8 cellular contexts compared by ENCODE assay signal in the genomic region with DNA sequence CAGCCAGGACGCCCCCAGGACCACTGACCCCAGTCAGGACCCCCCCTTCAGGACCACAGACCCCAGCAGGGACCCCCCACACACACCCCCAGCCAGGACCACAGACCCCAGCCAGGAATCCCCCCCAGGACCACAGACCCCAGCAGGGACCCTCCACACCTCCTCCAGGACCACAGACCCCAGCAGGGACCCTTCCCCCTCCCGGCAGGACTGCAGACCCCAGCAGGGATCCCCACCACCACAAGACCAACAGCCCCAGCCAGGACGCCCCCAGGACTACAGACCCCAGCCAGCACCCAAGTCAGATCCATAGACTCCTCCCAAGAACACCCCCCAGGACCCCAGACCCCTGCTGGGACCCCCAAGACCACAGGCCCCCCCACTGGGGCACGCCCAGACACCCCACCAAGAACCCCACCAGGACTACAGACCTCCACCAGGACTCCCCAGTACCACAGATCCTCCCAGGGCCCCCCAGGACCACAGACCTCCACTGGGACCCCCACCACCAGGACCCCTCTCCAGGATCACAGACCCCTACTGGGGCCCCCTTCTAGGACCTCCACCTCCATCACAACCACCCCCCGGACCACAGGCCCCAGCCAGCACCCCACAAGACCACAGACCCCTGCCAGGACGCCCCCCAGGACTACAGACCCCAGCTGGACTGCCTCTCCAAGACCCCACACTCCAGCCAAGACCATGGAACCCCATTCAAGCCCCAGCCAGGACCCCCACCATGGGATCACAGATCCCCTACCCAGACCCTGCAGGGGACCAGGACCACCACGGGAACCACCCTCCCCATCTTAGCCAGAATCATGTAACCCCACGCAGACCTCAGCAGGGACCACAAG. TPM values are rescaled to one million over a fixed set of nuclear protein-coding genes. Genes with fewer than 3 reads are reported as not detected.
A peak's percentile ranks its signal among the peaks of the same experiment; 100 is the strongest.
DNase-seq lines count a peak whose midpoint lies in the region; ATAC-seq and TF ChIP-seq lines count a peak whose summit lies in the region.

No MANE protein-coding gene starts in this region.

- H3K27ac ChIP-seq in CD4-positive, CD25-positive, alpha-beta regulatory T cell (ENCODE audit: insufficient read depth, low read length, poor library complexity, severe bottlenecking) = no peak overlapping the region
- H3K27ac ChIP-seq in effector memory CD4-positive, alpha-beta T cell (ENCODE audit: insufficient read depth, low read length, poor library complexity, severe bottlenecking) = no peak overlapping the region
- H3K27ac ChIP-seq in neural progenitor cell = no peak overlapping the region

- no peaks in the 10 kb centered on the region for H3K27me3 ChIP-seq in CD4-positive, CD25-positive, alpha-beta regulatory T cell (ENCODE audit: control insufficient read depth, insufficient read depth, low read length)
- H3K27me3 ChIP-seq in effector memory CD4-positive, alpha-beta T cell (replicated peaks; ENCODE audit: control insufficient read depth, insufficient read depth, low read length, poor library complexity, severe bottlenecking) = no peaks in the 10 kb centered on the region
- no peaks in the 10 kb centered on the region for H3K27me3 ChIP-seq in neural progenitor cell

- peak overlapping the region; percentile 95 for H3K4me2 ChIP-seq in neural progenitor cell

- H3K79me2 ChIP-seq in neural progenitor cell (ENCODE audit: low read depth) = peaks cover 38% of the 10 kb centered on the region

- ATAC-seq in CD4-positive, CD25-positive, alpha-beta regulatory T cell (ENCODE audit: low read depth in 2 of 2) = no peak
- ATAC-seq in GM21528 (IDR thresholded peaks at IDR 0.05; ENCODE audit: low FRiP score, unreplicated experiment) (no peak), HG03025 (IDR thresholded peaks at IDR 0.05; ENCODE audit: low FRiP score, unreplicated experiment) (no peak)

- peak overlapping the region in 2 of 3 donors; percentile 74 to 87 for H3K27ac Mint-ChIP-seq in CD4-positive, CD25-positive, alpha-beta regulatory T cell
- peak overlapping the region; percentile 72 for H3K27ac Mint-ChIP-seq in neural progenitor cell

- H3K4me3 Mint-ChIP-seq in CD4-positive, CD25-positive, alpha-beta regulatory T cell = peak overlapping the region; percentile 78 to 87 (median 82)
- H3K4me3 Mint-ChIP-seq in neural progenitor cell = peak overlapping the region; percentile 79

- no peaks in the 10 kb centered on the region for H3K9me3 Mint-ChIP-seq in CD4-positive, CD25-positive, alpha-beta regulatory T cell
- H3K9me3 Mint-ChIP-seq in neural progenitor cell = no peaks in the 10 kb centered on the region

- H3K27me3 Mint-ChIP-seq in CD4-positive, CD25-positive, alpha-beta regulatory T cell = no peaks in the 10 kb centered on the region
- peaks cover 16% of the 10 kb centered on the region for H3K27me3 Mint-ChIP-seq in neural progenitor cell (ENCODE audit: insufficient read depth, low read depth)

- H3K4me3 ChIP-seq in CD4-positive, CD25-positive, alpha-beta regulatory T cell (ENCODE audit: low read depth, low read length) = no peak overlapping the region
- H3K4me3 ChIP-seq in LNCaP clone FGC (ENCODE audit: low read depth, low read length) = peak overlapping the region; percentile 79
- H3K4me3 ChIP-seq in effector memory CD4-positive, alpha-beta T cell (ENCODE audit: insufficient read depth, low read depth, low read length, poor library complexity, severe bottlenecking) = peak overlapping the region; percentile 42
- peak overlapping the region; percentile 96 for H3K4me3 ChIP-seq in neural progenitor cell

- peaks cover 18 to 40% (median 24%) of the 10 kb centered on the region in 4 donors for H3K4me1 Mint-ChIP-seq in CD4-positive, CD25-positive, alpha-beta regulatory T cell
- peaks cover 28% of the 10 kb centered on the region for H3K4me1 Mint-ChIP-seq in neural progenitor cell

- TF ChIP-seq CTCF in LNCaP clone FGC (IDR thresholded peaks at IDR 0.05; ENCODE audit: control insufficient read depth, extremely low read depth, insufficient read depth) (no peak), neural progenitor cell (IDR thresholded peaks at IDR 0.05) (no peak)

- peaks cover 22% of the 10 kb centered on the region for H3K4me1 ChIP-seq in CD4-positive, CD25-positive, alpha-beta regulatory T cell (ENCODE audit: control insufficient read depth, insufficient read depth, low read length, poor library complexity, severe bottlenecking)
- H3K4me1 ChIP-seq in effector memory CD4-positive, alpha-beta T cell (ENCODE audit: control insufficient read depth, insufficient read depth, low read length, poor library complexity, severe bottlenecking) = peaks cover 14% of the 10 kb centered on the region
- H3K4me1 ChIP-seq in neural progenitor cell = peaks cover 19% of the 10 kb centered on the region

- H3K36me3 Mint-ChIP-seq in CD4-positive, CD25-positive, alpha-beta regulatory T cell = no peaks in the 10 kb centered on the region
- H3K36me3 Mint-ChIP-seq in neural progenitor cell = peaks cover 8% of the 10 kb centered on the region

- DNase-seq in CD4-positive, CD25-positive, alpha-beta regulatory T cell = no peak
- DNase-seq in LNCaP clone FGC (ENCODE audit: low read depth) (no peak), neural progenitor cell (ENCODE audit: low spot score) (no peak), SKM-1 (lab: John Stamatoyannopoulos, UW; ENCODE audit: unreplicated experiment) (no peak), HUDEP-2 (lab: John Stamatoyannopoulos, UW; ENCODE audit: unreplicated experiment in 76 of 76) (no peak)
- DNase-seq in effector memory CD4-positive, alpha-beta T cell = no peak

- no peaks in the 10 kb centered on the region for H3K36me3 ChIP-seq in CD4-positive, CD25-positive, alpha-beta regulatory T cell (ENCODE audit: control insufficient read depth, insufficient read depth, low read length)
- H3K36me3 ChIP-seq in effector memory CD4-positive, alpha-beta T cell (ENCODE audit: control insufficient read depth, insufficient read depth, low read length) = no peaks in the 10 kb centered on the region
- no peaks in the 10 kb centered on the region for H3K36me3 ChIP-seq in neural progenitor cell

- H2AFZ ChIP-seq in neural progenitor cell (replicated peaks) = no peak overlapping the region

- peaks cover 8% of the 10 kb centered on the region for H4K20me1 ChIP-seq in neural progenitor cell (ENCODE audit: low read depth)

- H3K9me3 ChIP-seq in CD4-positive, CD25-positive, alpha-beta regulatory T cell (ENCODE audit: control insufficient read depth in 2 of 2, low read length in 2 of 2) = no peaks in the 10 kb centered on the region
- no peaks in the 10 kb centered on the region for H3K9me3 ChIP-seq in effector memory CD4-positive, alpha-beta T cell (ENCODE audit: control insufficient read depth, low read length)
- no peaks in the 10 kb centered on the region for H3K9me3 ChIP-seq in neural progenitor cell (ENCODE audit: low read depth)

- peaks cover 38% of the 10 kb centered on the region for H3F3A ChIP-seq in neural progenitor cell (ENCODE audit: low read depth)

- no peak overlapping the region for H3K9ac ChIP-seq in neural progenitor cell

RNA-seq across cellular contexts. Expression of a gene that starts 0.7 kb away (rescaled TPM):
- 18.4 TPM for total RNA-seq in CD4-positive, CD25-positive, alpha-beta regulatory T cell
- polyA plus RNA-seq in CD4-positive, CD25-positive, alpha-beta regulatory T cell = 10 to 100 TPM; 16.5 to 21.8 (median 19.2) TPM
- 25.6 and 31.8 TPM in 2 replicates for total RNA-seq in neural progenitor cell (ENCODE audit: low replicate concordance)

RNA-seq across cellular contexts. Expression of a gene that starts 0.7 kb away (rescaled TPM):
- total RNA-seq in CD4-positive, CD25-positive, alpha-beta regulatory T cell = 19.5 TPM
- 10 to 100 TPM; 28.5 to 39.2 (median 32.5) TPM for polyA plus RNA-seq in CD4-positive, CD25-positive, alpha-beta regulatory T cell
- total RNA-seq in neural progenitor cell (ENCODE audit: low replicate concordance) = 36.9 and 37.0 TPM in 2 replicates
